3 cellular contexts compared by ENCODE assay signal in the genomic region with DNA sequence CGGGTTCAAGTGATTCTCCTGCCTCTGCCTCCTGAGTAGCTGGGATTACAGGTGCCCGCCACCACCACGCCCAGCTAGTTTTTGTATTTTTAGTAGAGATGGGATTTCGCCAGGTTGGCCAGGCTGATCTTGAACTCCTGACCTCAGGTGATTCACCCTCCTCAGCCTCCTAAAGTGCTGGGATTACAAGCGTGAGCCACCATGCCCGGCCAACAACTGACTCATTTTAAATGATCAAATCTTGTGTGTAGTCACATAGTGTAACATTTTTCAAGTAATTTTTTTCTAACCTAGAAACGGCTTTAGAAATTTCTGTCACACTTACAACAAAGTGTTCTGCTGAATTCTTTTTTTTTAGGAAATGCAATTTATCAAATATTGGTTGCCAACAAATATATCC. TPM values are rescaled to one million over a fixed set of nuclear protein-coding genes. Genes with fewer than 3 reads are reported as not detected.
"Had no signal": no experiment of that assay in that cellular context is flagged by ENCODE, and none has a peak within 500 bp of the region (broad histone marks: within the 10 kb centered on the region; RNA-seq: fewer than 3 reads in every experiment).

No MANE protein-coding gene starts in this region.

RNA-seq across cellular contexts. Expression of gene PCDH19, which starts 31.2 kb away (rescaled TPM):
- total RNA-seq: LHCN-M2, OCI-LY7, SK-MEL-5 had no signal
